ENCODE assay signal across 9 cellular contexts in genomic region chr1:36990928-36991327, GRCh38. TPM values are rescaled to one million over a fixed set of nuclear protein-coding genes. Genes with fewer than 3 reads are reported as not detected.
"Had no signal": no experiment of that assay in that cellular context is flagged by ENCODE, and none has a peak within 500 bp of the region (broad histone marks: within the 10 kb centered on the region; RNA-seq: fewer than 3 reads in every experiment).

No MANE protein-coding gene starts in this region.

- DNase-seq: GDM1, GF-D8 had no signal

- H3K4me3 ChIP-seq: GM12878 had no signal

- FAIRE-seq: G401.6, GM12878, GM12891, GM12892, GM18507, GM19239 had no signal

- ATAC-seq: GM12878 had no signal

RNA-seq across cellular contexts. Expression of gene GRIK3, which starts 43.4 kb away (rescaled TPM):
- total RNA-seq: G401, GM12878 had no signal
- polyA plus RNA-seq: GM12878 had no signal
